ENCODE assay signal across 10 cellular contexts in the genomic region with DNA sequence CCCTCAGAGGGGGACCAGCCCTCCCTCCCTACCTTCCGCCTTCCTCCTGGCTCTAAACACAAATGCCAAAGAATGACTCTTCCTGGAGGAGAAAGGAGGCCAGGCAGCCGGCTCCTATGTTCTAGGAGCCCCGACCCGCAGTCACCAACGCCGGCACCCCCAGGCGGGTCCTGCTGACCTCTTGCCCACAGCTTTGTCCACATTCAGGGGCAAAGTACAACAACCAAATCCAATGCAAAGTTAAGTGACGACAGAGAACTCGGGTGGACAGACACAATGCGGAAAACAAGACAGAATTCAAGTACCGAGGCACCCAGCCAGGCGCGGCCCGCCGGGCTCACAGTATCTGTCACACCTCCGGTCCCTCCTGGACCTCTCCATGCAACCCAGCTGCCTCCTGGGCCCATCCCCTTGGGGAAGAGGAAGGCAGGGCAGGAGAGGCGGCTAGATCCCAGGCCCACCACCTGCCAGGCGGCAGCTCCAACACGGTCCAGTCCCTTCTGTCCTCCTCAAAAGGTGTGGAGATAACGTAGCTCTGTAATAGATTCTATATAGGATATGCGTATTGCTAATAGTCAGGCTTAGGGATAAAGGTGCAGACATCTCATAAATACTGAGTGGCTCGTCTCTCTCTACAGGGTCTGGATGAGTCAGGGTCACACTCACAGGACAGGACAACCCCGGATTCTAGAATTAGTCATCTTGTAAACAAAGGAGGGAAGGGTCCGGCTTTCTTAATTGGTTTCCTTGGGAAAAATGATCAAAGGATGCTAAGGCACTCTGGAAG. TPM values are rescaled to one million over a fixed set of nuclear protein-coding genes. Genes with fewer than 3 reads are reported as not detected.
A peak's percentile ranks its signal among the peaks of the same experiment; 100 is the strongest.
DNase-seq lines count a peak whose midpoint lies in the region; ATAC-seq lines count a peak whose summit lies in the region.
"Had no signal": no experiment of that assay in that cellular context is flagged by ENCODE, and none has a peak within 500 bp of the region (broad histone marks: within the 10 kb centered on the region; RNA-seq: fewer than 3 reads in every experiment).

No MANE protein-coding gene starts in this region.

- peaks cover 8 to 64% (median 23%) of the 10 kb centered on the region in 5 donors for H3K4me1 ChIP-seq in subcutaneous abdominal adipose tissue (ENCODE audit: control insufficient read depth in 5 of 5, insufficient read depth in 5 of 5, low read length in 5 of 5)

- no peaks in the 10 kb centered on the region for H3K9me3 ChIP-seq in subcutaneous abdominal adipose tissue (ENCODE audit: control insufficient read depth in 5 of 5, low read length in 5 of 5)

- H3K36me3 ChIP-seq in subcutaneous abdominal adipose tissue (ENCODE audit: control insufficient read depth in 5 of 5, insufficient read depth in 5 of 5, low read length in 5 of 5) = peaks cover 0 to 31% (median 15%) of the 10 kb centered on the region in 5 donors

- H3K27ac ChIP-seq in subcutaneous abdominal adipose tissue (ENCODE audit: low read depth, low read length) = peak overlapping the region; percentile 47

- H3K27me3 ChIP-seq in subcutaneous abdominal adipose tissue (ENCODE audit: control insufficient read depth in 5 of 5, insufficient read depth in 4 of 5, low read length in 5 of 5) = no peaks in the 10 kb centered on the region

- ATAC-seq in left lobe of liver (peak; percentile 29), GM21723 (IDR thresholded peaks at IDR 0.05; ENCODE audit: unreplicated experiment) (no peak)

- DNase-seq in HPDE6-E6E7 (ENCODE audit: extremely low spot score) = peak; percentile 26
- peak; percentile 69 for DNase-seq in astrocyte of the hippocampus (ENCODE audit: low read depth, low spot score)
- no peak for DNase-seq in left lobe of liver (ENCODE audit: low spot score)
- DNase-seq in activated CD4-positive, CD25-positive, alpha-beta regulatory T cell (lab: John Stamatoyannopoulos, UW) = no peak
- DNase-seq in KG1 (lab: John Stamatoyannopoulos, UW) = no peak
- DNase-seq in COLO668 (lab: John Stamatoyannopoulos, UW; ENCODE audit: unreplicated experiment) = no peak
- DNase-seq: central memory CD4-positive, alpha-beta T cell; NCI-H1436 treated with DMSO at 0.1 percent for 48 hours had no signal

- H3K9ac ChIP-seq in subcutaneous abdominal adipose tissue (ENCODE audit: low read length in 5 of 5) = peak overlapping the region in 1 of 5 donors; percentile 33

- H3K4me3 ChIP-seq in subcutaneous abdominal adipose tissue (ENCODE audit: low read depth in 1 of 5, low read length in 5 of 5) = no peak overlapping the region

RNA-seq across cellular contexts. Expression of a gene that starts 46.9 kb away (rescaled TPM):
- 18.7 TPM for total RNA-seq in left lobe of liver

Comparison
In these comparisons a context has a peak if more than half of its experiments do, and no peak if none do; other contexts are left out.
1. DNase-seq: peak in HPDE6-E6E7 (single experiment) and astrocyte of the hippocampus (single experiment); none in left lobe of liver (single experiment), activated CD4-positive, CD25-positive, alpha-beta regulatory T cell (0 of 4), KG1 (single experiment) and COLO668 (single experiment).